8 cellular contexts compared by ENCODE assay signal in genomic region chr15:67175643-67176071, GRCh38.
DNase-seq lines count a peak whose midpoint lies in the region; ATAC-seq and TF ChIP-seq lines count a peak whose summit lies in the region.

No MANE protein-coding gene starts in this region.

- intact Hi-C loops in tibial artery (cut with DNase I; ENCODE audit: low total_unique reads), result no loop called here

- H3K9me3 Mint-ChIP-seq in activated CD8-positive, alpha-beta T cell treated with anti-CD3 and anti-CD28 coated beads, Interleukin-2, amount 10 ng/mL, durations not matched to agents 7 days and 5 days (ENCODE audit: insufficient read depth), result no peaks in the 10 kb centered on the region
- H3K9me3 Mint-ChIP-seq in HFFc6, result no peaks in the 10 kb centered on the region

- peak overlapping the region; percentile 28 for H3K27ac Mint-ChIP-seq in activated CD8-positive, alpha-beta T cell treated with anti-CD3 and anti-CD28 coated beads, Interleukin-2, amount 10 ng/mL, durations not matched to agents 7 days and 5 days
- H3K27ac Mint-ChIP-seq in HFFc6, result no peak overlapping the region; the same call in 1 of the 2 replicates

- H3K4me3 Mint-ChIP-seq in activated CD8-positive, alpha-beta T cell treated with anti-CD3 and anti-CD28 coated beads, Interleukin-2, amount 10 ng/mL, durations not matched to agents 7 days and 5 days, result no peak overlapping the region
- H3K4me3 Mint-ChIP-seq in HFFc6, result no peak overlapping the region

- peaks cover 0 to 38% (median 25%) of the 10 kb centered on the region in 4 donors for H3K4me1 ChIP-seq in tibial artery

- H3K27ac ChIP-seq in tibial artery, result peak overlapping the region; percentile 4 to 12

- TF ChIP-seq CTCF in tibial artery (IDR thresholded peaks at IDR 0.05) (no peak), HFFc6 (IDR thresholded peaks at IDR 0.05) (no peak)

- peaks cover 0 to 45% (median 17%) of the 10 kb centered on the region in 3 donors for H3K36me3 ChIP-seq in tibial artery

- no peaks in the 10 kb centered on the region for H3K27me3 Mint-ChIP-seq in activated CD8-positive, alpha-beta T cell treated with anti-CD3 and anti-CD28 coated beads, Interleukin-2, amount 10 ng/mL, durations not matched to agents 7 days and 5 days (ENCODE audit: low read depth)
- peaks cover 46% of the 10 kb centered on the region for H3K27me3 Mint-ChIP-seq in HFFc6 (ENCODE audit: insufficient read depth)

- H3K4me3 ChIP-seq in tibial artery, result no peak overlapping the region

- no peaks in the 10 kb centered on the region for H3K27me3 ChIP-seq in tibial artery

- POLR2A ChIA-PET in activated CD8-positive, alpha-beta T cell treated with anti-CD3 and anti-CD28 coated beads, Interleukin-2, amount 10 ng/mL, durations not matched to agents 7 days and 5 days (lab: Charles Lee), result no interaction called here

- no peak for ATAC-seq in activated CD8-positive, alpha-beta T cell treated with anti-CD3 and anti-CD28 coated beads, Interleukin-2, amount 10 ng/mL, durations not matched to agents 7 days and 5 days

- CTCF ChIA-PET in activated CD8-positive, alpha-beta T cell treated with anti-CD3 and anti-CD28 coated beads, Interleukin-2, amount 10 ng/mL, durations not matched to agents 7 days and 5 days (lab: Charles Lee), result interaction anchor here (0.9 to 1.6 kb wide), 2 partner anchors 129 to 229 kb away, joined by 3 to 4 read pairs; no protein-coding TSS in a partner anchor

- no peaks in the 10 kb centered on the region for H3K9me3 ChIP-seq in tibial artery

- DNase-seq in activated T-cell treated with anti-CD3 and anti-CD28 coated beads for 48 hours (ENCODE audit: low read depth), result peak; percentile 15
- no peak for DNase-seq in activated T-cell treated with anti-CD3 and anti-CD28 coated beads, Interleukin-2, amount 50 U/mL, for 1 hour
- no peak for DNase-seq in activated CD8-positive, alpha-beta T cell treated with anti-CD3 and anti-CD28 coated beads, Interleukin-2, amount 10 ng/mL, durations not matched to agents 7 days and 5 days
- DNase-seq in iris pigment epithelial cell (ENCODE audit: low read depth), result peak; percentile 91
- peak; percentile 76 to 77 for DNase-seq in tibial artery
- DNase-seq in HFFc6, result no peak
- no peak for DNase-seq in SHP77 treated with DMSO at 0.1 percent for 48 hours (lab: John Stamatoyannopoulos, UW)
- no peak for DNase-seq in cerebellar cortex (ENCODE audit: low spot score)

- H3K36me3 Mint-ChIP-seq in activated CD8-positive, alpha-beta T cell treated with anti-CD3 and anti-CD28 coated beads, Interleukin-2, amount 10 ng/mL, durations not matched to agents 7 days and 5 days (ENCODE audit: low read depth), result peaks cover 48% of the 10 kb centered on the region
- H3K36me3 Mint-ChIP-seq in HFFc6 (ENCODE audit: low read depth), result peaks cover 73% of the 10 kb centered on the region

- peaks cover 34% of the 10 kb centered on the region for H3K4me1 Mint-ChIP-seq in activated CD8-positive, alpha-beta T cell treated with anti-CD3 and anti-CD28 coated beads, Interleukin-2, amount 10 ng/mL, durations not matched to agents 7 days and 5 days (ENCODE audit: low read depth)
- H3K4me1 Mint-ChIP-seq in HFFc6 (ENCODE audit: low read depth), result peaks cover 95% of the 10 kb centered on the region

Comparison
In these comparisons a context has a peak if more than half of its experiments do, and no peak if none do; other contexts are left out.
1. DNase-seq: peak in activated T-cell treated with anti-CD3 and anti-CD28 coated beads for 48 hours (single experiment), iris pigment epithelial cell (single experiment) and tibial artery (2 of 2); none in activated T-cell treated with anti-CD3 and anti-CD28 coated beads, Interleukin-2, amount 50 U/mL, for 1 hour (single experiment), activated CD8-positive, alpha-beta T cell treated with anti-CD3 and anti-CD28 coated beads, Interleukin-2, amount 10 ng/mL, durations not matched to agents 7 days and 5 days (single experiment), HFFc6 (single experiment), SHP77 treated with DMSO at 0.1 percent for 48 hours (single experiment) and cerebellar cortex (single experiment).